22 cellular contexts compared by ENCODE assay signal in the genomic region with DNA sequence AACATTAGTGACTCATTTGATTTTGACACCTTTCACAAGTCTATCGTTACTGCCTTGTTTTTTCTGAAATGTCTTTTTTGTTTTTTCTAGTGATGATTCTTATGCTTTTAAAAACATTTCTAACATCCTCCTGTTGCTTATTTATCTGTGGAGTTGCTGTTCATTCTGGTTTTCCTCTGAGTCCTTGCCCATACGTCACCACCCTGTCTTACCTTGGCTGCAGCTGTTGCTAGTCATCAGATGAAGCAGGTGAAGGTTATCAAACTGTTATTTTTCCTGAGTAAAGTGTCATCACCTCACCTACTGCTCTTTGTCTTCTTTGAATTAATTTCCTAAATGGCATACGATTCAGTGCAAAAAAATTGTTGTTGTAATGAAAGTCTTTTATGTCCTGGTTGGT.
DNase-seq lines count a peak whose midpoint lies in the region; ATAC-seq and TF ChIP-seq lines count a peak whose summit lies in the region.
"Had no signal": no experiment of that assay in that cellular context is flagged by ENCODE, and none has a peak within 500 bp of the region (broad histone marks: within the 10 kb centered on the region; RNA-seq: fewer than 3 reads in every experiment).

No MANE protein-coding gene starts in this region.

- no peaks in the 10 kb centered on the region for H3K9me3 Mint-ChIP-seq in GM23338

- no peaks in the 10 kb centered on the region for H3K36me3 ChIP-seq in GM23338 (ENCODE audit: insufficient read depth)
- H3K36me3 ChIP-seq in endocrine pancreas (ENCODE audit: control insufficient read depth, insufficient read depth, low read length) = no peaks in the 10 kb centered on the region
- H3K36me3 ChIP-seq: HAP-1, MG63 had no signal

- H3K4me1 ChIP-seq in GM23338 (ENCODE audit: insufficient read depth) (peaks cover 54% of the 10 kb centered on the region), endocrine pancreas (ENCODE audit: control insufficient read depth, insufficient read depth, low read length) (no peaks in the 10 kb centered on the region)

- H3K4me1 Mint-ChIP-seq in GM23338 = peaks cover 34% of the 10 kb centered on the region

- no peaks in the 10 kb centered on the region for H3K9me2 ChIP-seq in GM23338 (ENCODE audit: insufficient read depth)

- H3K36me3 Mint-ChIP-seq in GM23338 (ENCODE audit: low read depth) = peaks cover 4% of the 10 kb centered on the region; the same call in 1 of the 3 replicates

- no peak overlapping the region for H3K27ac ChIP-seq in GM23338 (ENCODE audit: low read depth)
- H3K27ac ChIP-seq: C4-2B, HL-60 had no signal

- no peaks in the 10 kb centered on the region for H3K9me3 ChIP-seq in endocrine pancreas (ENCODE audit: control insufficient read depth, low read length)
- H3K9me3 ChIP-seq: HAP-1, MG63 had no signal

- ATAC-seq in GM23338 = no peak
- ATAC-seq in HG02870 (IDR thresholded peaks at IDR 0.05; ENCODE audit: unreplicated experiment) = no peak
- ATAC-seq: PC-3 had no signal

- H3K9ac ChIP-seq in endocrine pancreas (ENCODE audit: control insufficient read depth, insufficient read depth, low read length) = no peak overlapping the region

- H2AFZ ChIP-seq in GM23338 = no peak overlapping the region

- H3K4me2 ChIP-seq in GM23338 = no peak overlapping the region; the same call in 1 of the 2 replicates

- H3K27me3 Mint-ChIP-seq in GM23338 (ENCODE audit: insufficient read depth, low read depth, poor library complexity) = no peaks in the 10 kb centered on the region

- H3K27ac Mint-ChIP-seq in GM23338 = peak overlapping the region; percentile 6

- H3F3A ChIP-seq in GM23338 (replicated peaks; ENCODE audit: low read depth) = no peaks in the 10 kb centered on the region

- no peak for TF ChIP-seq CTCF in GM23338 (conservative IDR thresholded peaks at IDR 0.05; ENCODE audit: low read depth in 2 of 2)

- H3K4me3 ChIP-seq in GM23338 (no peak overlapping the region), endocrine pancreas (ENCODE audit: control insufficient read depth, insufficient read depth, low read length) (peak overlapping the region; percentile 43)
- H3K4me3 ChIP-seq: HAP-1, MG63 had no signal

- H3K79me2 ChIP-seq in GM23338 (replicated peaks; ENCODE audit: insufficient read depth) = no peaks in the 10 kb centered on the region

- H3K4me3 Mint-ChIP-seq in GM23338 = no peak overlapping the region

- no peak for DNase-seq in GM23338 (ENCODE audit: low spot score)
- peak; percentile 49 for DNase-seq in NCI-H1105 (lab: John Stamatoyannopoulos, UW)
- peak; percentile 91 for DNase-seq in NCI-H748 treated with DMSO at 0.1 percent for 48 hours (lab: John Stamatoyannopoulos, UW)
- no peak for DNase-seq in DMS79 treated with DMSO at 0.1 percent for 48 hours (lab: John Stamatoyannopoulos, UW)
- DNase-seq in activated CD8-positive, alpha-beta memory T cell treated with anti-CD3 and anti-CD28 coated beads, Interleukin-2, amount 50 U/mL, for 48 hours = no peak
- DNase-seq: ACHN, AML-193, GF-D8, IMR-90, MG63, NCI-H1092, NCI-H1694 treated with DMSO at 0.1 percent for 48 hours, NCI-H2171, NCI-H69, PC-3, RPMI8226, T-helper 1 cell had no signal

- no peaks in the 10 kb centered on the region for H3K27me3 ChIP-seq in GM23338 (ENCODE audit: insufficient read depth)
- no peaks in the 10 kb centered on the region for H3K27me3 ChIP-seq in endocrine pancreas (ENCODE audit: control insufficient read depth, insufficient read depth, low read length)
- H3K27me3 ChIP-seq: MG63 had no signal

- H4K20me1 ChIP-seq in GM23338 (replicated peaks; ENCODE audit: insufficient read depth) = no peaks in the 10 kb centered on the region

TF ChIP-seq in GM23338, 12 proteins besides CTCF, POLR2A, EP300 and RAD21:
- TF ChIP-seq EZH2 (IDR thresholded peaks at IDR 0.05; ENCODE audit: low read depth, unreplicated experiment) (no peak), JUNB (IDR thresholded peaks at IDR 0.05; ENCODE audit: unreplicated experiment) (no peak), ZNF331 (CRISPR knock-in tag; IDR thresholded peaks at IDR 0.05; ENCODE audit: low read depth) (no peak), EZH2phosphoT487 (IDR thresholded peaks at IDR 0.05; ENCODE audit: unreplicated experiment) (no peak), REST (IDR thresholded peaks at IDR 0.05; ENCODE audit: unreplicated experiment) (no peak), CREB1 (CRISPR knock-in tag; IDR thresholded peaks at IDR 0.05; ENCODE audit: low read depth) (no peak)
- TF ChIP-seq, protein P1, sequence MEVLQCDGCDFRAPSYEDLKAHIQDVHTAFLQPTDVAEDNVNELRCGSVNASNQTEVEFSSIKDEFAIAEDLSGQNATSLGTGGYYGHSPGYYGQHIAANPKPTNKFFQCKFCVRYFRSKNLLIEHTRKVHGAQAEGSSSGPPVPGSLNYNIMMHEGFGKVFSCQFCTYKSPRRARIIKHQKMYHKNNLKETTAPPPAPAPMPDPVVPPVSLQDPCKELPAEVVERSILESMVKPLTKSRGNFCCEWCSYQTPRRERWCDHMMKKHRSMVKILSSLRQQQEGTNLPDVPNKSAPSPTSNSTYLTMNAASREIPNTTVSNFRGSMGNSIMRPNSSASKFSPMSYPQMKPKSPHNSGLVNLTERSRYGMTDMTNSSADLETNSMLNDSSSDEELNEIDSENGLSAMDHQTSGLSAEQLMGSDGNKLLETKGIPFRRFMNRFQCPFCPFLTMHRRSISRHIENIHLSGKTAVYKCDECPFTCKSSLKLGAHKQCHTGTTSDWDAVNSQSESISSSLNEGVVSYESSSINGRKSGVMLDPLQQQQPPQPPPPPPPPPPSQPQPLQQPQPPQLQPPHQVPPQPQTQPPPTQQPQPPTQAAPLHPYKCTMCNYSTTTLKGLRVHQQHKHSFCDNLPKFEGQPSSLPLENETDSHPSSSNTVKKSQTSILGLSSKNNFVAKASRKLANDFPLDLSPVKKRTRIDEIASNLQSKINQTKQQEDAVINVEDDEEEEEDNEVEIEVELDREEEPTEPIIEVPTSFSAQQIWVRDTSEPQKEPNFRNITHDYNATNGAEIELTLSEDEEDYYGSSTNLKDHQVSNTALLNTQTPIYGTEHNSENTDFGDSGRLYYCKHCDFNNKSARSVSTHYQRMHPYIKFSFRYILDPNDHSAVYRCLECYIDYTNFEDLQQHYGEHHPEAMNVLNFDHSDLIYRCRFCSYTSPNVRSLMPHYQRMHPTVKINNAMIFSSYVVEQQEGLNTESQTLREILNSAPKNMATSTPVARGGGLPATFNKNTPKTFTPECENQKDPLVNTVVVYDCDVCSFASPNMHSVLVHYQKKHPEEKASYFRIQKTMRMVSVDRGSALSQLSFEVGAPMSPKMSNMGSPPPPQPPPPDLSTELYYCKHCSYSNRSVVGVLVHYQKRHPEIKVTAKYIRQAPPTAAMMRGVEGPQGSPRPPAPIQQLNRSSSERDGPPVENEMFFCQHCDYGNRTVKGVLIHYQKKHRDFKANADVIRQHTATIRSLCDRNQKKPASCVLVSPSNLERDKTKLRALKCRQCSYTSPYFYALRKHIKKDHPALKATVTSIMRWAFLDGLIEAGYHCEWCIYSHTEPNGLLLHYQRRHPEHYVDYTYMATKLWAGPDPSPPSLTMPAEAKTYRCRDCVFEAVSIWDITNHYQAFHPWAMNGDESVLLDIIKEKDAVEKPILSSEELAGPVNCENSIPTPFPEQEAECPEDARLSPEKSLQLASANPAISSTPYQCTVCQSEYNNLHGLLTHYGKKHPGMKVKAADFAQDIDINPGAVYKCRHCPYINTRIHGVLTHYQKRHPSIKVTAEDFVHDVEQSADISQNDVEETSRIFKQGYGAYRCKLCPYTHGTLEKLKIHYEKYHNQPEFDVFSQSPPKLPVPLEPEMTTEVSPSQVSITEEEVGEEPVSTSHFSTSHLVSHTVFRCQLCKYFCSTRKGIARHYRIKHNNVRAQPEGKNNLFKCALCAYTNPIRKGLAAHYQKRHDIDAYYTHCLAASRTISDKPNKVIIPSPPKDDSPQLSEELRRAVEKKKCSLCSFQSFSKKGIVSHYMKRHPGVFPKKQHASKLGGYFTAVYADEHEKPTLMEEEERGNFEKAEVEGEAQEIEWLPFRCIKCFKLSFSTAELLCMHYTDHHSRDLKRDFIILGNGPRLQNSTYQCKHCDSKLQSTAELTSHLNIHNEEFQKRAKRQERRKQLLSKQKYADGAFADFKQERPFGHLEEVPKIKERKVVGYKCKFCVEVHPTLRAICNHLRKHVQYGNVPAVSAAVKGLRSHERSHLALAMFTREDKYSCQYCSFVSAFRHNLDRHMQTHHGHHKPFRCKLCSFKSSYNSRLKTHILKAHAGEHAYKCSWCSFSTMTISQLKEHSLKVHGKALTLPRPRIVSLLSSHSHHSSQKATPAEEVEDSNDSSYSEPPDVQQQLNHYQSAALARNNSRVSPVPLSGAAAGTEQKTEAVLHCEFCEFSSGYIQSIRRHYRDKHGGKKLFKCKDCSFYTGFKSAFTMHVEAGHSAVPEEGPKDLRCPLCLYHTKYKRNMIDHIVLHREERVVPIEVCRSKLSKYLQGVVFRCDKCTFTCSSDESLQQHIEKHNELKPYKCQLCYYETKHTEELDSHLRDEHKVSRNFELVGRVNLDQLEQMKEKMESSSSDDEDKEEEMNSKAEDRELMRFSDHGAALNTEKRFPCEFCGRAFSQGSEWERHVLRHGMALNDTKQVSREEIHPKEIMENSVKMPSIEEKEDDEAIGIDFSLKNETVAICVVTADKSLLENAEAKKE (CRISPR knock-in tag; IDR thresholded peaks at IDR 0.05) = no peak

Comparison
In these comparisons a context has a peak if more than half of its experiments do, and no peak if none do; other contexts are left out.
1. DNase-seq: peak in NCI-H1105 (single experiment) and NCI-H748 treated with DMSO at 0.1 percent for 48 hours (single experiment); none in GM23338 (single experiment), DMS79 treated with DMSO at 0.1 percent for 48 hours (single experiment) and activated CD8-positive, alpha-beta memory T cell treated with anti-CD3 and anti-CD28 coated beads, Interleukin-2, amount 50 U/mL, for 48 hours (single experiment).